Comparison of ENCODE assay signal across 22 cellular contexts in genomic region chr7:21547511-21547910, GRCh38. TPM values are rescaled to one million over a fixed set of nuclear protein-coding genes. Genes with fewer than 3 reads are reported as not detected.
"Had no signal": no experiment of that assay in that cellular context is flagged by ENCODE, and none has a peak within 500 bp of the region (broad histone marks: within the 10 kb centered on the region; RNA-seq: fewer than 3 reads in every experiment).

No MANE protein-coding gene starts in this region.

- H3K4me3 ChIP-seq: body of pancreas, hepatocyte, left lung, lung, right lobe of liver, transverse colon, uterus had no signal

- H3K36me3 ChIP-seq: left lung, right lobe of liver, transverse colon, uterus had no signal

- ATAC-seq: activated CD8-positive, alpha-beta T cell treated with anti-CD3 and anti-CD28 coated beads, Interleukin-2, amount 10 ng/mL, durations not matched to agents 7 days and 5 days; body of pancreas; left lung; right lobe of liver; stimulated activated naive B cell treated with anti-CD40 and anti-IgM and Interleukin-4, amounts not matched to agents 10 μg/mL and 1 μg/mL and 100 μg/mL, for 72 hours had no signal

- H3K4me2 ChIP-seq: hepatocyte had no signal

- H3K27ac ChIP-seq: body of pancreas, hepatocyte, left lung, right lobe of liver, transverse colon, uterus had no signal

- H3K79me2 ChIP-seq: hepatocyte had no signal

- H3K9me3 ChIP-seq: body of pancreas, left lung, right lobe of liver, transverse colon, uterus had no signal

- H3K4me1 ChIP-seq: uterus had no signal

- DNase-seq: activated CD4-positive, alpha-beta T cell treated with anti-CD3 and anti-CD28 coated beads for 1 hour; activated CD4-positive, alpha-beta T cell treated with anti-CD3 and anti-CD28 coated beads, Interleukin-2, amount 50 U/mL, for 1 hour; activated CD8-positive, alpha-beta T cell treated with anti-CD3 and anti-CD28 coated beads, Interleukin-2, amount 10 ng/mL, durations not matched to agents 7 days and 5 days; activated gamma-delta T cell; anterior cingulate cortex; body of pancreas; effector CD4-positive, alpha-beta T cell; erythroblast; glutamatergic neuron; immature natural killer cell; left lung; naive B cell; nucleus accumbens; posterior cingulate gyrus; right lobe of liver; small intestine; stimulated activated naive B cell treated with anti-CD40 and anti-IgM and Interleukin-4, amounts not matched to agents 10 μg/mL and 1 μg/mL and 100 μg/mL, for 72 hours; transverse colon; uterus had no signal

- H2AFZ ChIP-seq: hepatocyte had no signal

- H3K27me3 ChIP-seq: body of pancreas, right lobe of liver had no signal

RNA-seq across cellular contexts. Expression of gene DNAH11, which starts 4.7 kb away (rescaled TPM):
- total RNA-seq: kidney epithelial cell had no signal
